In the genomic region with DNA sequence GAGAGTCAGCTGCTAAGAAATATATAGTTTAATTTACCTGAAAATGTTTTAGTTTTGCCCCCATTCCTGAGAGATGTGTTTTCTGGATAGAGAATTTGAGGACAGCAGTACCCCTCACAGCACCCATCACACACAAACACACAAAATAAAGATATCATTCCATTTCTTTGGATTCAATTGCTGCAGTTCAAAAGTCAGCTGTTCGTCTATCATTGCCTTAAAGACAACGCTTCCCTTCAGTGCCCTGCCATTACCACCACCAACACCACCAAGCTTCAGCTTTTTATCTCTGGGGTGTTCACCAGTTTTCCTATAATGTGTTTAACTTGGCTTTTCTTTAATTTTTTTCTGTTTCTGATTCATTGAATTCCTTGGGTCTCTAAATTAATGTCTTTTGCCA, we compare ENCODE assay signal across 36 cellular contexts. TPM values are rescaled to one million over a fixed set of nuclear protein-coding genes. Genes with fewer than 3 reads are reported as not detected.
DNase-seq lines count a peak whose midpoint lies in the region; ATAC-seq, FAIRE-seq and TF ChIP-seq lines count a peak whose summit lies in the region.
"Had no signal": no experiment of that assay in that cellular context is flagged by ENCODE, and none has a peak within 500 bp of the region (broad histone marks: within the 10 kb centered on the region; RNA-seq: fewer than 3 reads in every experiment).

No MANE protein-coding gene starts in this region.

- no peak for TF ChIP-seq EP300 in HepG2 (IDR thresholded peaks at IDR 0.05; ENCODE audit: low read depth in 2 of 2, low read length in 2 of 2)
- no peak for TF ChIP-seq EP300 in HepG2 (CRISPR knock-in tag; IDR thresholded peaks at IDR 0.05; ENCODE audit: borderline replicate concordance)

- H3K9me3 ChIP-seq in HepG2 (ENCODE audit: low read length) (no peaks in the 10 kb centered on the region), right lobe of liver (no peaks in the 10 kb centered on the region), IMR-90 (ENCODE audit: control insufficient read depth, insufficient read depth, low read length) (no peaks in the 10 kb centered on the region)
- H3K9me3 ChIP-seq: A549; BE2C; BLaER1; BLaER1 treated with 17β-estradiol and CSF1 and Interleukin-3, amounts not matched to agents 10 nM and 100 nM; Caco-2 had no signal

- no peak overlapping the region for H3K23ac ChIP-seq in IMR-90 (ENCODE audit: low read depth, low read length)

- H3K4me3 Mint-ChIP-seq in WTC11 = no peak overlapping the region
- H3K4me3 Mint-ChIP-seq: B cell; CD14-positive monocyte; CD4-positive, alpha-beta memory T cell; CD4-positive, alpha-beta T cell; CD4-positive, CD25-positive, alpha-beta regulatory T cell; CD8-positive, alpha-beta memory T cell; CD8-positive, alpha-beta T cell had no signal

- H3K27me3 ChIP-seq in HepG2 (ENCODE audit: control insufficient read depth in 1 of 2, insufficient read depth in 2 of 2, low read length in 2 of 2) (peaks cover 0 to 1% of the 10 kb centered on the region in 2 experiments; a peak in 1 of 5 replicates), right lobe of liver (no peaks in the 10 kb centered on the region), IMR-90 (ENCODE audit: control insufficient read depth, insufficient read depth, low read length) (no peaks in the 10 kb centered on the region)
- H3K27me3 ChIP-seq: BLaER1; BLaER1 treated with 17β-estradiol and CSF1 and Interleukin-3, amounts not matched to agents 10 nM and 100 nM had no signal

- H2AFZ ChIP-seq in HepG2 (ENCODE audit: low read length) (no peak overlapping the region), IMR-90 (replicated peaks; ENCODE audit: low read length, poor library complexity) (no peak overlapping the region)

- H3K4ac ChIP-seq in IMR-90 (ENCODE audit: low read depth, low read length) = no peak overlapping the region

- no peaks in the 10 kb centered on the region for H3K36me3 Mint-ChIP-seq in WTC11
- H3K36me3 Mint-ChIP-seq: CD14-positive monocyte; CD4-positive, alpha-beta memory T cell; CD4-positive, CD25-positive, alpha-beta regulatory T cell; CD8-positive, alpha-beta memory T cell; CD8-positive, alpha-beta T cell had no signal

- POLR2A ChIA-PET in HepG2 (lab: Yijun Ruan, JAX) (no interaction called here), IMR-90 (lab: Charles Lee; ENCODE audit: unreplicated experiment) (no interaction called here), WTC11 (lab: Charles Lee) (no interaction called here)

- H4K8ac ChIP-seq in IMR-90 (ENCODE audit: low read depth in 2 of 2, low read length in 2 of 2) = no peak overlapping the region

- H2BK15ac ChIP-seq in IMR-90 (ENCODE audit: low read depth, low read length) = no peak overlapping the region

- no peak overlapping the region for H2AK9ac ChIP-seq in IMR-90 (replicated peaks; ENCODE audit: low read depth, low read length, poor library complexity)

- H2AK5ac ChIP-seq in IMR-90 (ENCODE audit: low read depth, low read length) = no peak overlapping the region

- H3K18ac ChIP-seq in IMR-90 (ENCODE audit: low read depth, low read length) = no peak overlapping the region

- 0 out of 2 replicates have a peak, but pooled peaks cover 5% of the 10 kb centered on the region for H3K9me3 Mint-ChIP-seq in WTC11
- H3K9me3 Mint-ChIP-seq: CD4-positive, alpha-beta memory T cell; CD4-positive, alpha-beta T cell; CD4-positive, CD25-positive, alpha-beta regulatory T cell; CD8-positive, alpha-beta memory T cell; CD8-positive, alpha-beta T cell had no signal

- no peak overlapping the region for H3K14ac ChIP-seq in IMR-90 (replicated peaks; ENCODE audit: low read depth, low read length)

- H3K79me1 ChIP-seq in IMR-90 (ENCODE audit: low read depth in 1 of 2, low read length in 2 of 2) = no peaks in the 10 kb centered on the region

- H4K91ac ChIP-seq in IMR-90 (ENCODE audit: insufficient read depth, low read depth, low read length) = no peak overlapping the region

- H3K56ac ChIP-seq in IMR-90 (ENCODE audit: extremely low read depth, insufficient read depth, low read length) = no peak overlapping the region

- no peaks in the 10 kb centered on the region for H3K79me2 ChIP-seq in HepG2 (ENCODE audit: insufficient read depth, low read length)

- H3K27ac ChIP-seq in HepG2 (ENCODE audit: extremely low read length, insufficient read depth, low read length) = no peak overlapping the region
- H3K27ac ChIP-seq in right lobe of liver = no peak overlapping the region
- no peak overlapping the region for H3K27ac ChIP-seq in IMR-90 (ENCODE audit: insufficient read depth, low read length)
- H3K27ac ChIP-seq: 22Rv1; A549; BLaER1; BLaER1 treated with 17β-estradiol and CSF1 and Interleukin-3, amounts not matched to agents 10 nM and 100 nM; C4-2B had no signal

- TF ChIP-seq POLR2A in HepG2 (IDR thresholded peaks at IDR 0.05; ENCODE audit: insufficient read depth in 1 of 2, low read depth in 2 of 2, low read length in 2 of 2) (no peak), right lobe of liver (IDR thresholded peaks at IDR 0.05) (no peak), IMR-90 (IDR thresholded peaks at IDR 0.05; ENCODE audit: low read depth, low read length) (no peak)

- no peak for FAIRE-seq in HepG2 (lab: Jason Lieb, UNC)
- FAIRE-seq: A549, D721Med had no signal

- H3K36me3 ChIP-seq in HepG2 (replicated peaks in 1 of 2; ENCODE audit: control insufficient read depth in 1 of 2, insufficient read depth in 2 of 2, low read length in 2 of 2) (no peaks in the 10 kb centered on the region), right lobe of liver (no peaks in the 10 kb centered on the region), IMR-90 (ENCODE audit: control insufficient read depth, insufficient read depth, low read length) (no peaks in the 10 kb centered on the region)
- H3K36me3 ChIP-seq: BE2C; BLaER1; BLaER1 treated with 17β-estradiol and CSF1 and Interleukin-3, amounts not matched to agents 10 nM and 100 nM had no signal

- WGBS in HepG2 (ENCODE audit: low lambda C conversion rate) = 19% methylated on average over 2 of the region's 2 CpGs
- WGBS in right lobe of liver (ENCODE audit: insufficient coverage, low coverage, low lambda C conversion rate, missing lambda C conversion rate) = 80% methylated on average over 2 of the region's 2 CpGs
- 100% methylated on average over 1 of the region's 2 CpGs; no CpG with 5 or more reads in 1 of the 2 experiments for WGBS in IMR-90 (ENCODE audit: extremely low coverage in 2 of 2, insufficient read length in 1 of 2), 2 experiments

- H4K20me1 ChIP-seq in HepG2 (ENCODE audit: insufficient read depth, low read length) (no peaks in the 10 kb centered on the region), IMR-90 (ENCODE audit: insufficient read depth, low read length) (no peaks in the 10 kb centered on the region)
- H4K20me1 ChIP-seq: BLaER1; BLaER1 treated with 17β-estradiol and CSF1 and Interleukin-3, amounts not matched to agents 10 nM and 100 nM had no signal

- no peaks in the 10 kb centered on the region for H3K27me3 Mint-ChIP-seq in WTC11 (ENCODE audit: low read depth)

- H4K5ac ChIP-seq in IMR-90 (ENCODE audit: low read depth, low read length) = no peak overlapping the region

- H3K4me3 ChIP-seq in HepG2 (replicated peaks in 1 of 3; ENCODE audit: insufficient read depth in 1 of 3, low read depth in 2 of 3, low read length in 3 of 3) (no peak overlapping the region), right lobe of liver (no peak overlapping the region), IMR-90 (ENCODE audit: insufficient read depth, low read depth, low read length) (no peak overlapping the region)
- H3K4me3 ChIP-seq: A549; BLaER1; BLaER1 treated with 17β-estradiol and CSF1 and Interleukin-3, amounts not matched to agents 10 nM and 100 nM had no signal

- intact Hi-C loops in HepG2 (cut with micrococcal nuclease; ENCODE audit: unreplicated experiment) (no loop called here), right lobe of liver (cut with DNase I) (no loop called here), IMR-90 (cut with micrococcal nuclease) (no loop called here)

- CTCF ChIA-PET in HepG2 (lab: Yijun Ruan, JAX; ENCODE audit: low intra/inter-chr PET ratio, low total read pairs) (no interaction called here), IMR-90 (lab: Yijun Ruan, JAX) (no interaction called here), WTC11 (lab: Charles Lee) (interaction anchor here (1.4 kb wide), 1 partner anchor 10 kb away, joined by 6 read pairs; no protein-coding TSS in a partner anchor)

- H3K4me1 ChIP-seq in HepG2 (ENCODE audit: insufficient read depth, low read length) (no peaks in the 10 kb centered on the region), right lobe of liver (no peaks in the 10 kb centered on the region), IMR-90 (ENCODE audit: control insufficient read depth, insufficient read depth, low read length) (peaks cover 17% of the 10 kb centered on the region)
- H3K4me1 ChIP-seq: A549, BE2C, Caco-2 had no signal

- in situ Hi-C loops in HepG2 (cut with HindIII; ENCODE audit: extremely low pct_ligation_motif_present, low pct_unique_long_range_greater_than_20kb) = no loop called here
- in situ Hi-C loops in IMR-90 (cut with MboI; ENCODE audit: low sequenced_read_pairs) = loop anchor here (25.0 kb wide), 1 partner anchor 1152 kb away; no protein-coding TSS in a partner anchor

- dilution Hi-C loops in IMR-90 (cut with HindIII; ENCODE audit: low sequenced_read_pairs, unreplicated experiment) = no loop called here

- H2BK120ac ChIP-seq in IMR-90 (ENCODE audit: low read depth, low read length) = no peak overlapping the region

- H3K27ac Mint-ChIP-seq in WTC11 = no peak overlapping the region
- H3K27ac Mint-ChIP-seq: B cell; CD14-positive monocyte; CD4-positive, alpha-beta memory T cell; CD4-positive, alpha-beta T cell; CD4-positive, CD25-positive, alpha-beta regulatory T cell; CD8-positive, alpha-beta memory T cell; CD8-positive, alpha-beta T cell had no signal

- TF ChIP-seq CTCF in HepG2 (CRISPR knock-in tag; IDR thresholded peaks at IDR 0.05) (no peak), right lobe of liver (IDR thresholded peaks at IDR 0.05) (no peak), IMR-90 (conservative IDR thresholded peaks at IDR 0.05; ENCODE audit: low read depth, low read length) (no peak), WTC11 (IDR thresholded peaks at IDR 0.05) (no peak)

- DNase-seq in HepG2 (ENCODE audit: low spot score) (no peak), right lobe of liver (no peak), IMR-90 (no peak), OCI-M1 (lab: John Stamatoyannopoulos, UW) (peak; percentile 12), WTC11 (ENCODE audit: low spot score) (no peak), SKM-1 (lab: John Stamatoyannopoulos, UW; ENCODE audit: unreplicated experiment) (no peak), GDM1 (lab: John Stamatoyannopoulos, UW) (no peak)
- DNase-seq in activated CD4-positive, alpha-beta T cell treated with anti-CD3 and anti-CD28 coated beads, Interleukin-2, amount 50 U/mL, for 4 hours = no peak
- DNase-seq: 8988T; ACHN; AML-193; BE2C; C1 segment of cervical spinal cord; Caco-2; Calu3; CD4-positive, alpha-beta memory T cell; CD4-positive, alpha-beta T cell; CD4-positive, CD25-positive, alpha-beta regulatory T cell; CD8-positive, alpha-beta memory T cell; CD8-positive, alpha-beta T cell; COR-L47; DMS 273 treated with DMSO at 0.1 percent for 48 hours; DMS153; DMS53; DMS79; DMS79 treated with DMSO at 0.1 percent for 48 hours; DND-41; EL had no signal

- BruUV-seq in HepG2 (replicated peaks; lab: Mats Ljungman, UMichigan) = no TSS peak
- no TSS peak for BruUV-seq in IMR-90 (replicated peaks; lab: Mats Ljungman, UMichigan)

- H3K4me2 ChIP-seq in HepG2 (ENCODE audit: low read depth, low read length) (no peak overlapping the region), IMR-90 (ENCODE audit: low read depth, low read length) (no peak overlapping the region)
- H3K4me2 ChIP-seq: A549; BLaER1; BLaER1 treated with 17β-estradiol and CSF1 and Interleukin-3, amounts not matched to agents 10 nM and 100 nM had no signal

- ATAC-seq in HepG2 = no peak
- no peak for ATAC-seq in right lobe of liver
- no peak for ATAC-seq in IMR-90 (ENCODE audit: low read depth)
- no peak for ATAC-seq in WTC11
- ATAC-seq: A549; CD8-positive, alpha-beta T cell had no signal

- H2BK20ac ChIP-seq in IMR-90 (ENCODE audit: low read depth, low read length) = peak overlapping the region; percentile 74

- H3K9ac ChIP-seq in HepG2 (ENCODE audit: insufficient read depth, low read depth, low read length) = no peak overlapping the region
- no peak overlapping the region for H3K9ac ChIP-seq in IMR-90 (ENCODE audit: low read depth, low read length)
- H3K9ac ChIP-seq: BLaER1; BLaER1 treated with 17β-estradiol and CSF1 and Interleukin-3, amounts not matched to agents 10 nM and 100 nM had no signal

- H3K9me1 ChIP-seq in IMR-90 (ENCODE audit: insufficient read depth, low read length) = peaks cover 9% of the 10 kb centered on the region

- H3K4me1 Mint-ChIP-seq in WTC11 = no peaks in the 10 kb centered on the region; the same call in 1 of the 2 replicates
- H3K4me1 Mint-ChIP-seq: CD14-positive monocyte; CD8-positive, alpha-beta memory T cell had no signal

- TF ChIP-seq RAD21 in HepG2 (CRISPR knock-in tag; IDR thresholded peaks at IDR 0.05) (no peak), IMR-90 (IDR thresholded peaks at IDR 0.05; ENCODE audit: low read length) (no peak)

- no peak overlapping the region for H2BK5ac ChIP-seq in IMR-90 (ENCODE audit: low read depth, low read length, poor library complexity, severe bottlenecking)

RNA-seq across cellular contexts. Expression of a gene that starts 49.7 kb away (rescaled TPM):
- 37.4 and 39.9 TPM in 2 replicates for total RNA-seq in HepG2 (2016; rRNA removed; fragmentation: Illumina TruSeq; extraction: Trizol)
- total RNA-seq in HepG2 (2016; cell fraction: cytosol; rRNA removed; fragmentation: Illumina TruSeq; extraction: Trizol; ENCODE audit: low read depth) = 15.3 and 17.0 TPM in 2 replicates
- total RNA-seq in HepG2 (2016; cell fraction: insoluble cytoplasmic fraction; rRNA removed; fragmentation: Illumina TruSeq; extraction: Trizol) = 34.6 and 37.8 TPM in 2 replicates
- 32.5 and 33.9 TPM in 2 replicates for total RNA-seq in HepG2 (2016; cell fraction: membrane; rRNA removed; fragmentation: Illumina TruSeq; extraction: Trizol)
- 32.4 and 33.3 TPM in 2 replicates for total RNA-seq in HepG2 (2016; cell fraction: nucleus; rRNA removed; fragmentation: Illumina TruSeq; extraction: Trizol)
- 22.8 and 27.4 TPM in 2 replicates for polyA plus RNA-seq in HepG2 (2011; rRNA removed)
- polyA plus RNA-seq in HepG2 (2011; cell fraction: cytosol; rRNA removed) = 14.4 and 20.5 TPM in 2 replicates
- 6.1 and 7.8 TPM in 2 replicates for polyA plus RNA-seq in HepG2 (2011; cell fraction: nucleus; rRNA removed)
- 19.2 and 23.3 TPM in 2 replicates for polyA plus RNA-seq in HepG2 (2012)
- polyA plus RNA-seq in HepG2 (2016; cell fraction: cytosol; fragmentation: Illumina TruSeq; extraction: Trizol; ENCODE audit: low read depth) = 14.0 and 14.5 TPM in 2 replicates
- polyA plus RNA-seq in HepG2 (2016; cell fraction: insoluble cytoplasmic fraction; fragmentation: Illumina TruSeq; extraction: Trizol; ENCODE audit: low read depth) = 36.2 and 44.0 TPM in 2 replicates
- polyA plus RNA-seq in HepG2 (2016; cell fraction: membrane; fragmentation: Illumina TruSeq; extraction: Trizol; ENCODE audit: low read depth) = 23.0 and 23.2 TPM in 2 replicates
- polyA plus RNA-seq in HepG2 (2016; cell fraction: nucleus; fragmentation: Illumina TruSeq; extraction: Trizol; ENCODE audit: insufficient read depth, low read depth) = 55.4 and 58.2 TPM in 2 replicates
- 5.4 and 8.6 TPM in 2 replicates for polyA minus RNA-seq in HepG2 (2011; rRNA and poly(A)+ RNA removed; ENCODE audit: low replicate concordance)
- 14.2 and 16.1 TPM in 2 replicates for polyA minus RNA-seq in HepG2 (2011; cell fraction: cytosol; rRNA and poly(A)+ RNA removed)
- 12.5 and 18.0 TPM in 2 replicates for polyA minus RNA-seq in HepG2 (2011; cell fraction: nucleus; rRNA and poly(A)+ RNA removed)
- total RNA-seq in right lobe of liver = 10 to 100 TPM in 5 of 6 experiments, 1 to 10 TPM in 1; 9.2 to 21.5 (median 12.8) TPM
- 12.2 TPM in 2 replicates for total RNA-seq in IMR-90 (2012; rRNA removed)
- 10.2 and 11.9 TPM in 2 replicates for polyA plus RNA-seq in IMR-90 (2012; rRNA removed)
- polyA plus RNA-seq in IMR-90 (2012; cell fraction: cytosol; rRNA removed) = 5.1 and 9.2 TPM in 2 replicates
- 4.1 and 9.7 TPM in 2 replicates for polyA plus RNA-seq in IMR-90 (2012; cell fraction: nucleus; rRNA removed; ENCODE audit: low replicate concordance)
- 20.6 to 22.4 TPM (median 20.9 TPM) in 3 replicates for total RNA-seq in WTC11 (2021)
